26 cellular contexts compared by ENCODE assay signal in genomic region chr4:110010797-110011196, GRCh38.
"Had no signal": no experiment of that assay in that cellular context is flagged by ENCODE, and none has a peak within 500 bp of the region (broad histone marks: within the 10 kb centered on the region; RNA-seq: fewer than 3 reads in every experiment).

No MANE protein-coding gene starts in this region.

- DNase-seq: stimulated activated CD4-positive, alpha-beta T cell treated with anti-CD3 and anti-CD28 coated beads, Interleukin-2, amount 100 ng/mL, for 48 hours; stimulated activated CD4-positive, alpha-beta T cell treated with anti-CD3 and anti-CD28 coated beads, Interleukin-4, amount 100 ng/mL, for 1 hour; stimulated activated CD4-positive, alpha-beta T cell treated with anti-CD3 and anti-CD28 coated beads, Interleukin-4, amount 100 ng/mL, for 24 hours; stimulated activated CD4-positive, alpha-beta T cell treated with anti-CD3 and anti-CD28 coated beads, Interleukin-4, amount 100 ng/mL, for 4 hours; stimulated activated CD8-positive, alpha-beta memory T cell treated with anti-CD3 and anti-CD28 coated beads, Interleukin-4, amount 100 ng/mL, for 48 hours; stimulated activated naive B cell treated with anti-CD40 and anti-IgM and Interleukin-4, amounts not matched to agents 10 μg/mL and 1 μg/mL and 100 μg/mL, for 72 hours; stimulated activated naive CD4-positive, alpha-beta T cell; stimulated activated naive CD4-positive, alpha-beta T cell treated with Interleukin-2 at 50 U/mL for 16 hours; stimulated activated naive CD8-positive, alpha-beta T cell treated with anti-CD3 and anti-CD28 coated beads, Interleukin-15, amount 100 ng/mL, for 72 hours; stimulated activated naive CD8-positive, alpha-beta T cell treated with anti-CD3 and anti-CD28 coated beads, Interleukin-15, Interleukin-2, amounts not matched to agents 100 U/mL and 50 U/mL, for 24 hours; stomach; substantia nigra; testis; thyroid gland; tibial artery; transverse colon; upper lobe of left lung; upper lobe of right lung; uterus had no signal

- FAIRE-seq: urothelium cell line had no signal

- H3K27me3 ChIP-seq: stomach, suprapubic skin, testis, thyroid gland, tibial artery, tibial nerve, transverse colon, upper lobe of left lung, uterus, vagina had no signal

- H3K4me3 ChIP-seq: stomach, suprapubic skin, testis, thoracic aorta, thyroid gland, tibial artery, tibial nerve, transverse colon, upper lobe of left lung, upper lobe of right lung, uterus, vagina had no signal

- H3K36me3 ChIP-seq: stomach, suprapubic skin, thoracic aorta, thyroid gland, tibial artery, tibial nerve, transverse colon, upper lobe of left lung, upper lobe of right lung, uterus, vagina had no signal

- ATAC-seq: stimulated activated effector memory CD8-positive, alpha-beta T cell treated with anti-CD3 and anti-CD28 coated beads, Interleukin-12 subunit alpha, Interleukin-12 subunit beta, amount 100 ng/mL, for 72 hours; stimulated activated memory B cell treated with anti-CD40 and anti-IgM and Interleukin-4, amounts not matched to agents 10 μg/mL and 1 μg/mL and 100 μg/mL, for 72 hours; stimulated activated naive B cell treated with anti-CD40 and anti-IgM and Interleukin-4, amounts not matched to agents 10 μg/mL and 1 μg/mL and 100 μg/mL, for 72 hours; stimulated activated naive CD8-positive, alpha-beta T cell treated with anti-CD3 and anti-CD28 coated beads, Interleukin-15, amount 100 ng/mL, for 72 hours; stimulated activated naive CD8-positive, alpha-beta T cell treated with anti-CD3 and anti-CD28 coated beads, Interleukin-15, Interleukin-2, amounts not matched to agents 100 U/mL and 50 U/mL, for 24 hours; upper lobe of right lung had no signal

- H3K4me1 ChIP-seq: stomach, suprapubic skin, testis, tibial artery, tibial nerve, transverse colon, upper lobe of left lung, upper lobe of right lung, uterus, vagina had no signal

- H3K9me3 ChIP-seq: stomach, suprapubic skin, testis, thoracic aorta, thyroid gland, tibial artery, tibial nerve, transverse colon, upper lobe of left lung, upper lobe of right lung, uterus, vagina had no signal

- H3K27ac ChIP-seq: stomach, suprapubic skin, testis, thoracic aorta, thyroid gland, tibial artery, tibial nerve, transverse colon, upper lobe of left lung, upper lobe of right lung, uterus, vagina had no signal
